Comparison of ENCODE assay signal across 22 cellular contexts in genomic region chr5:171888051-171888481, GRCh38.
"Had no signal": no experiment of that assay in that cellular context is flagged by ENCODE, and none has a peak within 500 bp of the region (broad histone marks: within the 10 kb centered on the region; RNA-seq: fewer than 3 reads in every experiment).

No MANE protein-coding gene starts in this region.

- H3K4me1 ChIP-seq: upper lobe of left lung had no signal

- H3K9me3 ChIP-seq: esophagus muscularis mucosa, mucosa of descending colon, psoas muscle, thoracic aorta, upper lobe of left lung had no signal

- H3K4me3 ChIP-seq: esophagus muscularis mucosa, mucosa of descending colon, psoas muscle, thoracic aorta, upper lobe of left lung had no signal

- H3K27me3 ChIP-seq: brain microvascular endothelial cell, esophagus muscularis mucosa, upper lobe of left lung had no signal

- H3K27ac ChIP-seq: brain microvascular endothelial cell, esophagus muscularis mucosa, psoas muscle, thoracic aorta, upper lobe of left lung had no signal

- DNase-seq: activated CD8-positive, alpha-beta memory T cell treated with anti-CD3 and anti-CD28 coated beads for 24 hours; activated CD8-positive, alpha-beta memory T cell treated with anti-CD3 and anti-CD28 coated beads, Interleukin-2, amount 50 U/mL, for 48 hours; activated effector memory CD4-positive, alpha-beta T cell treated with Interleukin-2 at 50 U/mL for 16 hours; activated naive CD4-positive, alpha-beta T cell treated with anti-CD3 and anti-CD28 coated beads, Interleukin-2, amount 10 ng/mL, durations not matched to agents 7 days and 5 days; activated naive CD8-positive, alpha-beta T cell treated with anti-CD3 and anti-CD28 coated beads, Interleukin-2, amount 50 U/mL, for 24 hours; activated T-cell treated with anti-CD3 and anti-CD28 coated beads, Interleukin-2, amount 50 U/mL, for 48 hours; anterior cingulate cortex; brain microvascular endothelial cell; cerebellar nuclear complex; cortex of kidney; effector CD4-positive, alpha-beta T cell; hypothalamus; mammary epithelial cell; mucosa of descending colon; naive B cell; psoas muscle; stimulated activated naive B cell treated with anti-CD40 and anti-IgM and Interleukin-4, amounts not matched to agents 10 μg/mL and 1 μg/mL and 100 μg/mL, for 72 hours; T-helper 1 cell; T1000; upper lobe of left lung had no signal
